ENCODE assay signal across 9 cellular contexts in genomic region chr14:105013150-105013787, GRCh38. TPM values are rescaled to one million over a fixed set of nuclear protein-coding genes. Genes with fewer than 3 reads are reported as not detected.
DNase-seq lines count a peak whose midpoint lies in the region; ATAC-seq and TF ChIP-seq lines count a peak whose summit lies in the region.
"Had no signal": no experiment of that assay in that cellular context is flagged by ENCODE, and none has a peak within 500 bp of the region (broad histone marks: within the 10 kb centered on the region; RNA-seq: fewer than 3 reads in every experiment).

No MANE protein-coding gene starts in this region.

- CTCF ChIA-PET in AG04449 (lab: Yijun Ruan, JAX), result interaction anchor here (1.7 to 2.6 kb wide), 2 partner anchors 33 to 38 kb away, joined by 5 to 14 read pairs; no protein-coding TSS in a partner anchor

- DNase-seq in AG04449 (ENCODE audit: low read depth, low spot score), result no peak
- DNase-seq in GM03348 (ENCODE audit: low spot score), result peak; percentile 41
- no peak for DNase-seq in T-helper 17 cell
- peak; percentile 73 for DNase-seq in left ventricle myocardium superior
- no peak for DNase-seq in putamen (ENCODE audit: low spot score)
- no peak for DNase-seq in NCI-H128 (lab: John Stamatoyannopoulos, UW; ENCODE audit: unreplicated experiment)
- no peak for DNase-seq in stimulated activated CD4-positive, alpha-beta T cell treated with anti-CD3 and anti-CD28 coated beads, Interleukin-4, amount 100 ng/mL, for 24 hours
- DNase-seq: KG1 had no signal

- no peaks in the 10 kb centered on the region for H3K36me3 Mint-ChIP-seq in T-helper 17 cell (ENCODE audit: low read depth)

- TF ChIP-seq CTCF in AG04449 (IDR thresholded peaks at IDR 0.05; ENCODE audit: insufficient read depth, low read length, missing control alignments), result peak; percentile 6

- no peak for ATAC-seq in T-helper 17 cell
- peak; percentile 84 for ATAC-seq in left ventricle myocardium superior
- no peak for ATAC-seq in GM21619 (IDR thresholded peaks at IDR 0.05; ENCODE audit: unreplicated experiment)

- H3K4me3 ChIP-seq in AG04449 (ENCODE audit: low read depth, low read length), result no peak overlapping the region

- H3K27me3 Mint-ChIP-seq in T-helper 17 cell, result no peaks in the 10 kb centered on the region

- POLR2A ChIA-PET in AG04449 (lab: Yijun Ruan, JAX), result no interaction called here

- no peaks in the 10 kb centered on the region for H3K9me3 ChIP-seq in T-helper 17 cell (ENCODE audit: control insufficient read depth, low read length, poor library complexity, severe bottlenecking)

- H3K4me1 Mint-ChIP-seq in T-helper 17 cell, result peaks cover 45% of the 10 kb centered on the region

- intact Hi-C loops in left ventricle myocardium superior (cut with micrococcal nuclease), result no loop called here

- H3K27ac Mint-ChIP-seq in T-helper 17 cell, result peak overlapping the region; percentile 93

- peak overlapping the region; percentile 21 for H3K4me3 Mint-ChIP-seq in T-helper 17 cell

RNA-seq across cellular contexts. Expression of gene CDCA4, which starts 7.6 kb away (rescaled TPM):
- 10 to 100 TPM; 16.1 to 18.4 TPM for total RNA-seq in T-helper 17 cell
- 1.9 TPM for total RNA-seq in left ventricle myocardium superior

RNA-seq across cellular contexts. Expression of gene CLBA1, which starts 27.7 kb away (rescaled TPM):
- total RNA-seq in T-helper 17 cell, result 1 to 10 TPM; 1.6 to 4.4 TPM
- total RNA-seq in left ventricle myocardium superior, result 1.5 TPM

RNA-seq across cellular contexts. Expression of gene AHNAK2, which starts 35.1 kb away (rescaled TPM):
- not detected for total RNA-seq in T-helper 17 cell
- total RNA-seq in left ventricle myocardium superior, result 2.5 TPM

RNA-seq across cellular contexts. Expression of gene GPR132, which starts 52.0 kb away (rescaled TPM):
- total RNA-seq in T-helper 17 cell, result 10 to 100 TPM; 43.4 to 47.1 TPM
- 1.3 TPM for total RNA-seq in left ventricle myocardium superior

Comparison
In these comparisons a context has a peak if more than half of its experiments do, and no peak if none do; other contexts are left out.
1. DNase-seq: peak in GM03348 (single experiment) and left ventricle myocardium superior (single experiment); none in AG04449 (single experiment), T-helper 17 cell (0 of 3), putamen (single experiment), NCI-H128 (single experiment) and stimulated activated CD4-positive, alpha-beta T cell treated with anti-CD3 and anti-CD28 coated beads, Interleukin-4, amount 100 ng/mL, for 24 hours (single experiment).